In the genomic region with DNA sequence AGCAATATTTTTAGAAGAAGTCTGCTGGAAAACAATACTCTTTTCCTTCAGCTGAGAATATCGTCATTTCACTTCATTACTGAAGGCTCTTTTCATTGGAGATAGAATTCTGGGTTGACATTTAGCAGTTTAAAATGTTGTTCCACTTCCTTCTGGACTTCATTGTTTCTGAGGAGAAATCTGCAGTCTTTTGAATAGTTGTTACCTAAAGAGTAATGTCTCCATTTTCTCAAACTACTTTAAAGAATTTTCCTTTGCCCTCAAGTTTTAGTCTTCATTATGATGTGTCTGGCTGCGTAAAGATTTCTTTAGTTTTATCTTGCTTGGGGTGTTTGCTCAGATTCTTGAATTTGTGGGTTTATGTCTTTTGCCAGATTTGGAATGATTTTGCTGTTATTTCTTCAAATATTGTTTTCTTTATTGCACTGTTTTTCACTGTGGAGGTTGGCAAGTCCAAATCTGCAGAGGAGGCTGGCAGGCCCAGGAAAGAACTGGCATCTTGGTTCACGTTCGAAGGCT, we compare ENCODE assay signal across 14 cellular contexts.
"Had no signal": no experiment of that assay in that cellular context is flagged by ENCODE, and none has a peak within 500 bp of the region (broad histone marks: within the 10 kb centered on the region; RNA-seq: fewer than 3 reads in every experiment).

No MANE protein-coding gene starts in this region.

- H3K4me3 Mint-ChIP-seq: nephron progenitor cell had no signal

- H3K27ac ChIP-seq: adrenal gland, epithelial cell of prostate, left ventricle myocardium inferior, stomach, thoracic aorta had no signal

- H3K4me1 ChIP-seq: adrenal gland, left ventricle myocardium inferior, stomach had no signal

- H3K36me3 ChIP-seq: adrenal gland, left ventricle myocardium inferior, stomach, thoracic aorta had no signal

- H3K9me3 ChIP-seq: adrenal gland had no signal

- DNase-seq: activated effector memory CD4-positive, alpha-beta T cell treated with anti-CD3 and anti-CD28 coated beads, Interleukin-2, amount 50 U/mL, for 16 hours; activated T-cell treated with anti-CD3 and anti-CD28 coated beads, Interleukin-2, amount 50 U/mL, for 1 hour; caudate nucleus; effector memory CD8-positive, alpha-beta T cell; kidney; left ventricle myocardium inferior; mesenchymal stem cell; nephron progenitor cell had no signal

- H3K27ac Mint-ChIP-seq: nephron progenitor cell had no signal

- ATAC-seq: activated CD4-positive, CD25-positive, alpha-beta regulatory T cell treated with anti-CD3 and anti-CD28 coated beads, Interleukin-2, amount 50 U/mL, for 24 hours; effector memory CD8-positive, alpha-beta T cell; SK-N-SH treated with all-trans-retinoic acid at 6 μM for 48 hours had no signal

- H3K27me3 ChIP-seq: adrenal gland had no signal

- H3K27me3 Mint-ChIP-seq: effector memory CD8-positive, alpha-beta T cell had no signal

- H3K4me3 ChIP-seq: adrenal gland, left ventricle myocardium inferior, stomach, thoracic aorta had no signal
